ENCODE assay signal across 21 cellular contexts in genomic region chr2:238905224-238905623, GRCh38. TPM values are rescaled to one million over a fixed set of nuclear protein-coding genes. Genes with fewer than 3 reads are reported as not detected.
"Had no signal": no experiment of that assay in that cellular context is flagged by ENCODE, and none has a peak within 500 bp of the region (broad histone marks: within the 10 kb centered on the region; RNA-seq: fewer than 3 reads in every experiment).

No MANE protein-coding gene starts in this region.

- H3K4me1 ChIP-seq: gastrocnemius medialis, heart right ventricle had no signal

- H3K9me3 ChIP-seq: gastrocnemius medialis, heart right ventricle, neutrophil, thoracic aorta had no signal

- H3K9me3 Mint-ChIP-seq: endodermal cell; nephron progenitor cell; stimulated activated effector memory CD8-positive, alpha-beta T cell treated with anti-CD3 and anti-CD28 coated beads, Interleukin-12 subunit alpha, Interleukin-12 subunit beta, amount 100 ng/mL, for 72 hours; stimulated activated naive CD8-positive, alpha-beta T cell treated with anti-CD3 and anti-CD28 coated beads, Interleukin-15, Interleukin-2, amounts not matched to agents 100 ng/mL and 50 ng/mL, for 24 hours had no signal

- H3K4me3 ChIP-seq: coronary artery, gastrocnemius medialis, heart right ventricle, smooth muscle cell, thoracic aorta had no signal

- H3K27ac Mint-ChIP-seq: endodermal cell; naive thymus-derived CD4-positive, alpha-beta T cell; nephron progenitor cell; stimulated activated effector memory CD8-positive, alpha-beta T cell treated with anti-CD3 and anti-CD28 coated beads, Interleukin-12 subunit alpha, Interleukin-12 subunit beta, amount 100 ng/mL, for 72 hours; stimulated activated naive CD8-positive, alpha-beta T cell treated with anti-CD3 and anti-CD28 coated beads, Interleukin-15, Interleukin-2, amounts not matched to agents 100 ng/mL and 50 ng/mL, for 24 hours had no signal

- H3K36me3 ChIP-seq: gastrocnemius medialis, heart right ventricle, neutrophil, thoracic aorta had no signal

- H3K27ac ChIP-seq: coronary artery, gastrocnemius medialis, heart right ventricle, neutrophil, thoracic aorta had no signal

- DNase-seq: effector CD4-positive, alpha-beta T cell; endodermal cell; gastrocnemius medialis; heart right ventricle; hypothalamus; kidney glomerular epithelial cell; mammary epithelial cell; naive thymus-derived CD4-positive, alpha-beta T cell; nephron progenitor cell; stimulated activated CD4-positive, alpha-beta T cell treated with anti-CD3 and anti-CD28 coated beads, Interleukin-2, amount 100 ng/mL, for 48 hours; stimulated activated CD8-positive, alpha-beta memory T cell treated with anti-CD3 and anti-CD28 coated beads, Interleukin-4, amount 100 ng/mL, for 48 hours; substantia nigra; trophoblast cell had no signal

- H3K4me3 Mint-ChIP-seq: endodermal cell; naive thymus-derived CD4-positive, alpha-beta T cell; nephron progenitor cell; stimulated activated effector memory CD8-positive, alpha-beta T cell treated with anti-CD3 and anti-CD28 coated beads, Interleukin-12 subunit alpha, Interleukin-12 subunit beta, amount 100 ng/mL, for 72 hours; stimulated activated naive CD8-positive, alpha-beta T cell treated with anti-CD3 and anti-CD28 coated beads, Interleukin-15, Interleukin-2, amounts not matched to agents 100 ng/mL and 50 ng/mL, for 24 hours had no signal

- H3K4me1 Mint-ChIP-seq: stimulated activated effector memory CD8-positive, alpha-beta T cell treated with anti-CD3 and anti-CD28 coated beads, Interleukin-12 subunit alpha, Interleukin-12 subunit beta, amount 100 ng/mL, for 72 hours had no signal

- ATAC-seq: gastrocnemius medialis; heart right ventricle; left lobe of liver; naive thymus-derived CD4-positive, alpha-beta T cell; stimulated activated effector memory CD8-positive, alpha-beta T cell treated with anti-CD3 and anti-CD28 coated beads, Interleukin-12 subunit alpha, Interleukin-12 subunit beta, amount 100 ng/mL, for 72 hours had no signal

- H3K4me2 ChIP-seq: smooth muscle cell had no signal

RNA-seq across cellular contexts. Expression of gene TWIST2, which starts 57.3 kb away (rescaled TPM):
- total RNA-seq: dermis microvascular lymphatic vessel endothelial cell; left lobe of liver; naive thymus-derived CD4-positive, alpha-beta T cell had no signal
- polyA plus RNA-seq: naive thymus-derived CD4-positive, alpha-beta T cell had no signal
